8 cellular contexts compared by ENCODE assay signal in genomic region chr12:98399532-98399931, GRCh38.
DNase-seq lines count a peak whose midpoint lies in the region; ATAC-seq, FAIRE-seq and TF ChIP-seq lines count a peak whose summit lies in the region.

No MANE protein-coding gene starts in this region.

- CTCF ChIA-PET in A549 (lab: Yijun Ruan, JAX): interaction anchor here (0.6 to 2.6 kb wide), 5 partner anchors 8 to 1966 kb away, joined by 3 to 7 read pairs (median 5); no protein-coding TSS in a partner anchor

- TF ChIP-seq RAD21 in A549 (conservative IDR thresholded peaks at IDR 0.05 in 1 of 2, IDR thresholded peaks at IDR 0.05 in 1 of 2): no peak; a peak in 2 of 5 replicates

- FAIRE-seq in A549 (lab: Jason Lieb, UNC) (no peak), HTR-8/SVneo (lab: Jason Lieb, UNC) (no peak)

- no peak overlapping the region for H3K27ac Mint-ChIP-seq in nephron progenitor cell

- peaks cover 11% of the 10 kb centered on the region for H3K27me3 Mint-ChIP-seq in nephron progenitor cell (ENCODE audit: low read depth, poor library complexity)

- DNase-seq in A549 (ENCODE audit: low read depth in 1 of 2, low spot score in 1 of 2): peak; percentile 65 to 85
- peak; percentile 30 for DNase-seq in HTR-8/SVneo (ENCODE audit: insufficient read length, low spot score)
- DNase-seq in T1000 (lab: John Stamatoyannopoulos, UW): peak; percentile 60
- DNase-seq in astrocyte of the hippocampus (ENCODE audit: low read depth, low spot score): peak; percentile 73
- DNase-seq in nephron progenitor cell: peak; percentile 12
- DNase-seq in NCI-H2171 (lab: John Stamatoyannopoulos, UW): no peak

- H3K9me3 ChIP-seq in A549: no peaks in the 10 kb centered on the region

- peaks cover 53% of the 10 kb centered on the region for H3K4me1 ChIP-seq in A549

- H3K4me2 ChIP-seq in A549: peak overlapping the region; percentile 41

- H3K36me3 Mint-ChIP-seq in nephron progenitor cell (ENCODE audit: low read depth): no peaks in the 10 kb centered on the region

- ATAC-seq in A549 (peak; percentile 64 to 73), GM19023 (IDR thresholded peaks at IDR 0.05; ENCODE audit: unreplicated experiment) (peak; percentile 53), HG03469 (IDR thresholded peaks at IDR 0.05; ENCODE audit: unreplicated experiment) (no peak)

- TF ChIP-seq EP300 in A549 (IDR thresholded peaks at IDR 0.05): peak in 1 of 2 experiments; percentile 79; a peak in 3 of 5 replicates

- peaks cover 37% of the 10 kb centered on the region for H3K4me1 Mint-ChIP-seq in nephron progenitor cell

- H3K4me3 ChIP-seq in A549: no peak overlapping the region

- no peak for TF ChIP-seq POLR2A in A549 (IDR thresholded peaks at IDR 0.05; ENCODE audit: low read length)

- POLR2A ChIA-PET in A549 (lab: Yijun Ruan, JAX): no interaction called here

- TF ChIP-seq CTCF in A549 (IDR thresholded peaks at IDR 0.05) (no peak), nephron progenitor cell (IDR thresholded peaks at IDR 0.05) (no peak)

- H3K27ac ChIP-seq in A549: peak overlapping the region; percentile 85 to 89

- H3K4me3 Mint-ChIP-seq in nephron progenitor cell: no peak overlapping the region

- 12% methylated on average over 9 of the region's 9 CpGs for WGBS in A549 (ENCODE audit: missing lambda C conversion rate)

- H3K9me3 Mint-ChIP-seq in nephron progenitor cell: no peaks in the 10 kb centered on the region

TF ChIP-seq in A549, 52 proteins besides CTCF, POLR2A, EP300 and RAD21:
- TF ChIP-seq MAX (IDR thresholded peaks at IDR 0.05) (peak; percentile 93), NFE2L2 (conservative IDR thresholded peaks at IDR 0.05; ENCODE audit: low read length) (peak; percentile 76), NR3C1 (IDR thresholded peaks at IDR 0.05) (no peak), ELK1 (IDR thresholded peaks at IDR 0.05; ENCODE audit: low read depth, low read length) (no peak), MAFK (IDR thresholded peaks at IDR 0.05; ENCODE audit: partially characterized antibody) (peak; percentile 94), HOXB13 (CRISPR knock-in tag; IDR thresholded peaks at IDR 0.05; ENCODE audit: low read depth) (peak; percentile 43), JUNB (IDR thresholded peaks at IDR 0.05) (peak; percentile 55; the same call in 1 of the 2 replicates), JUN (IDR thresholded peaks at IDR 0.05) (peak in 1 of 2 experiments; percentile 70; a peak in 2 of 5 replicates), FOSB (CRISPR knock-in tag; IDR thresholded peaks at IDR 0.05) (no peak), FOSL2 (IDR thresholded peaks at IDR 0.05) (peak; percentile 57), FOSL2 (CRISPR knock-in tag; IDR thresholded peaks at IDR 0.05) (peak; percentile 77), GATA3 (IDR thresholded peaks at IDR 0.05; ENCODE audit: borderline replicate concordance) (peak; percentile 51; the same call in 1 of the 2 replicates)
- TF ChIP-seq, protein P1, sequence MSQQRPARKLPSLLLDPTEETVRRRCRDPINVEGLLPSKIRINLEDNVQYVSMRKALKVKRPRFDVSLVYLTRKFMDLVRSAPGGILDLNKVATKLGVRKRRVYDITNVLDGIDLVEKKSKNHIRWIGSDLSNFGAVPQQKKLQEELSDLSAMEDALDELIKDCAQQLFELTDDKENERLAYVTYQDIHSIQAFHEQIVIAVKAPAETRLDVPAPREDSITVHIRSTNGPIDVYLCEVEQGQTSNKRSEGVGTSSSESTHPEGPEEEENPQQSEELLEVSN (IDR thresholded peaks at IDR 0.05; ENCODE audit: borderline replicate concordance, low read depth): peak; percentile 90
